In the genomic region with DNA sequence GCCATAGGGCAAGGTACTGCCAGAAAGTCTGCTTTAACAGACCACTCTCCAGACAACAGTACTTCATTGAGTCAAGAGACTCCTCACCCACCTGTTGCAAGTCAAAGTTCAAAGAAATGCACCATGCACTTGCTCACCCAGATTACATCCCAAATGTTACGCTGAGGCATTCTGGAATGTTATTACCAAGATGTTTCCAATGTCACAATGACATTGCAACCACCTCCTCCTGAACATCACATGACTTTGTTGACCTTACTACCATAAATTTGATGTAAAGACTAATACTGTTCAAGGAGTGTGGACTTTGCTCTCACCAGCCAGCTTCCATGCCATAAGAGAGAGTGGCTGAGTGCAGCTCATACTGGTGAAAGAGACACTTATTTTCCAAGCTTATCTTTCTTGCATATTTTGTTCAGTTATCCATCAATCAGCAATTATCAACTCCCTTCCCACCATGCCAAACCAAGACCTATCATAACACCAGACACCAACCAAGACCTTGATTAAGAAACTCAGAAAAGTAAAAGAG, we compare ENCODE assay signal across 3 cellular contexts.
TF ChIP-seq lines count a peak whose summit lies in the region.

No MANE protein-coding gene starts in this region.

TF ChIP-seq in A549, 52 proteins besides CTCF, POLR2A, EP300 and RAD21:
- TF ChIP-seq MAFK (IDR thresholded peaks at IDR 0.05; ENCODE audit: partially characterized antibody), result peak; percentile 51
- TF ChIP-seq, protein P1, sequence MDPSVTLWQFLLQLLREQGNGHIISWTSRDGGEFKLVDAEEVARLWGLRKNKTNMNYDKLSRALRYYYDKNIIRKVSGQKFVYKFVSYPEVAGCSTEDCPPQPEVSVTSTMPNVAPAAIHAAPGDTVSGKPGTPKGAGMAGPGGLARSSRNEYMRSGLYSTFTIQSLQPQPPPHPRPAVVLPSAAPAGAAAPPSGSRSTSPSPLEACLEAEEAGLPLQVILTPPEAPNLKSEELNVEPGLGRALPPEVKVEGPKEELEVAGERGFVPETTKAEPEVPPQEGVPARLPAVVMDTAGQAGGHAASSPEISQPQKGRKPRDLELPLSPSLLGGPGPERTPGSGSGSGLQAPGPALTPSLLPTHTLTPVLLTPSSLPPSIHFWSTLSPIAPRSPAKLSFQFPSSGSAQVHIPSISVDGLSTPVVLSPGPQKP (IDR thresholded peaks at IDR 0.05; ENCODE audit: low read depth, low read length), result no peak

TF ChIP-seq in HEK293, 187 proteins besides CTCF, POLR2A, EP300 and RAD21:
- peak; percentile 91 for TF ChIP-seq SCRT2 (tag by site-specific recombination; IDR thresholded peaks at IDR 0.05)
- TF ChIP-seq ZNF138 (tag by site-specific recombination; IDR thresholded peaks at IDR 0.05; ENCODE audit: borderline replicate concordance), result no peak
- TF ChIP-seq ZNF610 (tag by site-specific recombination; IDR thresholded peaks at IDR 0.05; ENCODE audit: borderline replicate concordance), result no peak
- no peak for TF ChIP-seq ZNF202 (tag by site-specific recombination; IDR thresholded peaks at IDR 0.05; ENCODE audit: borderline replicate concordance)
- no peak for TF ChIP-seq ZNF792 (tag by site-specific recombination; IDR thresholded peaks at IDR 0.05)
- no peak for TF ChIP-seq SP2 (tag by site-specific recombination; IDR thresholded peaks at IDR 0.05)
- peak; percentile 82; the same call in 1 of the 2 replicates for TF ChIP-seq SCRT1 (tag by site-specific recombination; IDR thresholded peaks at IDR 0.05; ENCODE audit: borderline replicate concordance)
- TF ChIP-seq, protein P2, sequence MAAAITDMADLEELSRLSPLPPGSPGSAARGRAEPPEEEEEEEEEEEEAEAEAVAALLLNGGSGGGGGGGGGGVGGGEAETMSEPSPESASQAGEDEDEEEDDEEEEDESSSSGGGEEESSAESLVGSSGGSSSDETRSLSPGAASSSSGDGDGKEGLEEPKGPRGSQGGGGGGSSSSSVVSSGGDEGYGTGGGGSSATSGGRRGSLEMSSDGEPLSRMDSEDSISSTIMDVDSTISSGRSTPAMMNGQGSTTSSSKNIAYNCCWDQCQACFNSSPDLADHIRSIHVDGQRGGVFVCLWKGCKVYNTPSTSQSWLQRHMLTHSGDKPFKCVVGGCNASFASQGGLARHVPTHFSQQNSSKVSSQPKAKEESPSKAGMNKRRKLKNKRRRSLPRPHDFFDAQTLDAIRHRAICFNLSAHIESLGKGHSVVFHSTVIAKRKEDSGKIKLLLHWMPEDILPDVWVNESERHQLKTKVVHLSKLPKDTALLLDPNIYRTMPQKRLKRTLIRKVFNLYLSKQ (tag by site-specific recombination; IDR thresholded peaks at IDR 0.05; ENCODE audit: borderline replicate concordance), result no peak
- TF ChIP-seq ZNF776 (tag by site-specific recombination; IDR thresholded peaks at IDR 0.05; ENCODE audit: borderline replicate concordance), result no peak

TF ChIP-seq in K562, 482 proteins besides CTCF, POLR2A, EP300 and RAD21 (continues in another document):
- TF ChIP-seq ZNF785 (CRISPR knock-in tag; IDR thresholded peaks at IDR 0.05) (no peak), BRF1 (IDR thresholded peaks at IDR 0.05; ENCODE audit: borderline replicate concordance, extremely low read depth, insufficient read length) (no peak), ZNF696 (CRISPR knock-in tag; conservative IDR thresholded peaks at IDR 0.05) (no peak), ZNF407 (IDR thresholded peaks at IDR 0.05; ENCODE audit: low read depth) (no peak), SAP30 (IDR thresholded peaks at IDR 0.05; ENCODE audit: borderline replicate concordance, insufficient read depth, low read depth, low read length, poor library complexity, severe bottlenecking) (no peak), HBP1 (CRISPR knock-in tag; IDR thresholded peaks at IDR 0.05) (no peak), KLF16 (IDR thresholded peaks at IDR 0.05) (no peak), HEY1 (CRISPR knock-in tag; IDR thresholded peaks at IDR 0.05; ENCODE audit: borderline replicate concordance) (no peak), MAFG (tag; conservative IDR thresholded peaks at IDR 0.05) (peak; percentile 63), ZNF780A (CRISPR knock-in tag; IDR thresholded peaks at IDR 0.05) (no peak), RBM34 (IDR thresholded peaks at IDR 0.05; ENCODE audit: borderline replicate concordance, insufficient read depth, low read length) (no peak), CBFA2T3 (IDR thresholded peaks at IDR 0.05) (no peak), EZH2 (IDR thresholded peaks at IDR 0.05; ENCODE audit: borderline replicate concordance, low read depth, low read length) (no peak), ZNF280A (IDR thresholded peaks at IDR 0.05; ENCODE audit: low read depth, partially characterized antibody) (no peak), SUPT5H (IDR thresholded peaks at IDR 0.05) (no peak), TFE3 (CRISPR knock-in tag; IDR thresholded peaks at IDR 0.05) (peak; percentile 76), C11orf30 (IDR thresholded peaks at IDR 0.05; ENCODE audit: low read depth) (peak; percentile 54; the same call in 1 of the 2 replicates), ARID3A (IDR thresholded peaks at IDR 0.05; ENCODE audit: borderline replicate concordance, low read depth, low read length) (no peak), NR2C2 (CRISPR knock-in tag; IDR thresholded peaks at IDR 0.05) (no peak), NR2C2 (tag; IDR thresholded peaks at IDR 0.05) (0 out of 2 replicates have a peak, but pooled peaks have one; percentile 34), YBX1 (IDR thresholded peaks at IDR 0.05) (no peak), CBX5 (IDR thresholded peaks at IDR 0.05; ENCODE audit: borderline replicate concordance, low read depth) (no peak), SMARCA4 (IDR thresholded peaks at IDR 0.05) (no peak), ESRRA (IDR thresholded peaks at IDR 0.05; ENCODE audit: borderline replicate concordance, low read depth) (peak; percentile 31; the same call in 1 of the 2 replicates), CTBP1 (IDR thresholded peaks at IDR 0.05; ENCODE audit: borderline replicate concordance) (no peak), ZNF316 (IDR thresholded peaks at IDR 0.05) (peak; percentile 75), BMI1 (IDR thresholded peaks at IDR 0.05; ENCODE audit: low read length) (no peak), STAG1 (CRISPR knock-in tag; IDR thresholded peaks at IDR 0.05; ENCODE audit: borderline replicate concordance) (no peak), ZNF146 (CRISPR knock-in tag; IDR thresholded peaks at IDR 0.05; ENCODE audit: unreplicated experiment) (no peak), DDX20 (tag; IDR thresholded peaks at IDR 0.05; ENCODE audit: low read depth) (0 out of 2 replicates have a peak, but pooled peaks have one; percentile 13), HNRNPH1 (optimal IDR thresholded peaks at IDR 0.05; ENCODE audit: low read depth, low read length) (no peak), ZNF436 (CRISPR knock-in tag; IDR thresholded peaks at IDR 0.05) (no peak), MEIS2 (IDR thresholded peaks at IDR 0.05; ENCODE audit: partially characterized antibody) (peak; percentile 21)
- TF ChIP-seq, protein P3, sequence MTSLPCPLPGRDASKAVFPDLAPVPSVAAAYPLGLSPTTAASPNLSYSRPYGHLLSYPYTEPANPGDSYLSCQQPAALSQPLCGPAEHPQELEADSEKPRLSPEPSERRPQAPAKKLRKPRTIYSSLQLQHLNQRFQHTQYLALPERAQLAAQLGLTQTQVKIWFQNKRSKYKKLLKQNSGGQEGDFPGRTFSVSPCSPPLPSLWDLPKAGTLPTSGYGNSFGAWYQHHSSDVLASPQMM (CRISPR knock-in tag; IDR thresholded peaks at IDR 0.05), result no peak
- TF ChIP-seq, protein P4, sequence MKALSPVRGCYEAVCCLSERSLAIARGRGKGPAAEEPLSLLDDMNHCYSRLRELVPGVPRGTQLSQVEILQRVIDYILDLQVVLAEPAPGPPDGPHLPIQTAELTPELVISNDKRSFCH (CRISPR knock-in tag; IDR thresholded peaks at IDR 0.05), result no peak
- TF ChIP-seq, protein P4 (tag; IDR thresholded peaks at IDR 0.05), result no peak
